In the genomic region with DNA sequence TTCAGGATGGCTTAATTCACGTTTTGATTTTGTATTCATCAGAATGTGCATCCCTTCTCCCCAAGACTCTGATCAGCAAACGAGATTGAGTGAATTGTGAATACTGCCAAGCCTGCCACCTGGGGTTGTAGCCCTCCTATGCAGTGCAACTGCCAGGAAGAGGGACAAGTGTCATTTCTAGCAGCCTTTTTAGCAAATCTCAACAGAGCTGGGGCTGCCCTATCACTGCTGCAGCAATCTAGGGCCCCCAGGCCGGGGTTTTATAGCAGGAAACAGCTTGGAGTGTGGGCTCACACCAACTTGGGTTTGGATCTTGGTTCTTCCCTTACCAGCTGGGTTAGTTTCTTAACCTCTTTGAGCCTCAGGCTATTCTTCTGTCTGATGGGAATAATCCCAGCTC, we compare ENCODE assay signal across 11 cellular contexts. TPM values are rescaled to one million over a fixed set of nuclear protein-coding genes. Genes with fewer than 3 reads are reported as not detected.
DNase-seq lines count a peak whose midpoint lies in the region; ATAC-seq, FAIRE-seq and TF ChIP-seq lines count a peak whose summit lies in the region.
"Had no signal": no experiment of that assay in that cellular context is flagged by ENCODE, and none has a peak within 500 bp of the region (broad histone marks: within the 10 kb centered on the region; RNA-seq: fewer than 3 reads in every experiment).

No MANE protein-coding gene starts in this region.

- DNase-seq in HepG2 (ENCODE audit: low spot score) (no peak), NCI-H524 treated with DMSO at 0.1 percent for 48 hours (lab: John Stamatoyannopoulos, UW) (no peak), hypothalamus (lab: John Stamatoyannopoulos, UW) (no peak)
- no peak for DNase-seq in central memory CD4-positive, alpha-beta T cell
- DNase-seq: CD4-positive, alpha-beta T cell; T-helper 9 cell had no signal

- H3K36me3 ChIP-seq in BLaER1: no peaks in the 10 kb centered on the region
- H3K36me3 ChIP-seq in HepG2 (replicated peaks in 1 of 2; ENCODE audit: control insufficient read depth in 1 of 2, insufficient read depth in 2 of 2, low read length in 2 of 2): no peaks in the 10 kb centered on the region
- H3K36me3 ChIP-seq: gastrocnemius medialis had no signal

- POLR2A ChIA-PET in HepG2 (lab: Yijun Ruan, JAX): no interaction called here

- intact Hi-C loops in HepG2 (cut with micrococcal nuclease; ENCODE audit: unreplicated experiment): no loop called here

- CTCF ChIA-PET in HepG2 (lab: Yijun Ruan, JAX; ENCODE audit: low intra/inter-chr PET ratio, low total read pairs): no interaction called here

- no peak for TF ChIP-seq CTCF in HepG2 (CRISPR knock-in tag; IDR thresholded peaks at IDR 0.05)

- H3K4me1 ChIP-seq in BLaER1 (peaks cover 76% of the 10 kb centered on the region), HepG2 (ENCODE audit: insufficient read depth, low read length) (peaks cover 17% of the 10 kb centered on the region)
- H3K4me1 ChIP-seq: gastrocnemius medialis had no signal

- H3K27me3 ChIP-seq in BLaER1: no peaks in the 10 kb centered on the region
- peaks cover 2% of the 10 kb centered on the region for H3K27me3 ChIP-seq in layer of hippocampus (ENCODE audit: control insufficient read depth, insufficient read depth, low read length)
- peaks cover 2 to 49% of the 10 kb centered on the region in 2 experiments for H3K27me3 ChIP-seq in HepG2 (ENCODE audit: control insufficient read depth in 1 of 2, insufficient read depth in 2 of 2, low read length in 2 of 2)

- no peak overlapping the region for H2AFZ ChIP-seq in HepG2 (ENCODE audit: low read length)

- in situ Hi-C loops in HepG2 (cut with HindIII; ENCODE audit: extremely low pct_ligation_motif_present, low pct_unique_long_range_greater_than_20kb): no loop called here

- ATAC-seq in GM21360 (IDR thresholded peaks at IDR 0.05; ENCODE audit: unreplicated experiment): peak; percentile 27
- peak; percentile 16 for ATAC-seq in HG03378 (IDR thresholded peaks at IDR 0.05; ENCODE audit: unreplicated experiment)
- no peak for ATAC-seq in HepG2
- ATAC-seq: gastrocnemius medialis had no signal

- H3K9ac ChIP-seq in BLaER1 (peak overlapping the region; percentile 72), HepG2 (ENCODE audit: insufficient read depth, low read depth, low read length) (no peak overlapping the region)

- no peaks in the 10 kb centered on the region for H3K79me2 ChIP-seq in HepG2 (ENCODE audit: insufficient read depth, low read length)

- TF ChIP-seq RAD21 in HepG2 (CRISPR knock-in tag; IDR thresholded peaks at IDR 0.05): no peak

- no peak for FAIRE-seq in HepG2 (lab: Jason Lieb, UNC)

- H3K27ac ChIP-seq in BLaER1 (peak overlapping the region; percentile 82), layer of hippocampus (ENCODE audit: low read depth, low read length) (peak overlapping the region; percentile 46), HepG2 (ENCODE audit: extremely low read length, insufficient read depth, low read length) (no peak overlapping the region)
- H3K27ac ChIP-seq: gastrocnemius medialis had no signal

- BruUV-seq in HepG2 (replicated peaks; lab: Mats Ljungman, UMichigan): no TSS peak

- no peak for TF ChIP-seq POLR2A in HepG2 (IDR thresholded peaks at IDR 0.05; ENCODE audit: insufficient read depth in 1 of 2, low read depth in 2 of 2, low read length in 2 of 2)

- H3K4me2 ChIP-seq in BLaER1: peak overlapping the region; percentile 86
- no peak overlapping the region for H3K4me2 ChIP-seq in HepG2 (ENCODE audit: low read depth, low read length)

- TF ChIP-seq EP300 in HepG2 (IDR thresholded peaks at IDR 0.05; ENCODE audit: low read depth in 2 of 2, low read length in 2 of 2): no peak
- TF ChIP-seq EP300 in HepG2 (CRISPR knock-in tag; IDR thresholded peaks at IDR 0.05; ENCODE audit: borderline replicate concordance): no peak

- WGBS in HepG2 (ENCODE audit: low lambda C conversion rate): 0% methylated on average over 2 of the region's 3 CpGs

- H3K9me3 ChIP-seq in BLaER1 (no peaks in the 10 kb centered on the region), HepG2 (ENCODE audit: low read length) (no peaks in the 10 kb centered on the region)
- H3K9me3 ChIP-seq: gastrocnemius medialis had no signal

- H4K20me1 ChIP-seq in BLaER1: no peaks in the 10 kb centered on the region
- H4K20me1 ChIP-seq in HepG2 (ENCODE audit: insufficient read depth, low read length): no peaks in the 10 kb centered on the region

- peak overlapping the region; percentile 42; the same call in 1 of the 2 replicates for H3K4me3 ChIP-seq in BLaER1
- H3K4me3 ChIP-seq in HepG2 (replicated peaks in 1 of 3; ENCODE audit: insufficient read depth in 1 of 3, low read depth in 2 of 3, low read length in 3 of 3): no peak overlapping the region
- H3K4me3 ChIP-seq: gastrocnemius medialis had no signal

TF ChIP-seq in HepG2, 621 proteins besides CTCF, POLR2A, EP300 and RAD21 (continues in another document):
- TF ChIP-seq ZNF382 (CRISPR knock-in tag; IDR thresholded peaks at IDR 0.05; ENCODE audit: borderline replicate concordance) (no peak), ZKSCAN1 (IDR thresholded peaks at IDR 0.05; ENCODE audit: low read length) (no peak), PRDM10 (CRISPR knock-in tag; IDR thresholded peaks at IDR 0.05; ENCODE audit: low read depth) (no peak)
- TF ChIP-seq, protein P1, sequence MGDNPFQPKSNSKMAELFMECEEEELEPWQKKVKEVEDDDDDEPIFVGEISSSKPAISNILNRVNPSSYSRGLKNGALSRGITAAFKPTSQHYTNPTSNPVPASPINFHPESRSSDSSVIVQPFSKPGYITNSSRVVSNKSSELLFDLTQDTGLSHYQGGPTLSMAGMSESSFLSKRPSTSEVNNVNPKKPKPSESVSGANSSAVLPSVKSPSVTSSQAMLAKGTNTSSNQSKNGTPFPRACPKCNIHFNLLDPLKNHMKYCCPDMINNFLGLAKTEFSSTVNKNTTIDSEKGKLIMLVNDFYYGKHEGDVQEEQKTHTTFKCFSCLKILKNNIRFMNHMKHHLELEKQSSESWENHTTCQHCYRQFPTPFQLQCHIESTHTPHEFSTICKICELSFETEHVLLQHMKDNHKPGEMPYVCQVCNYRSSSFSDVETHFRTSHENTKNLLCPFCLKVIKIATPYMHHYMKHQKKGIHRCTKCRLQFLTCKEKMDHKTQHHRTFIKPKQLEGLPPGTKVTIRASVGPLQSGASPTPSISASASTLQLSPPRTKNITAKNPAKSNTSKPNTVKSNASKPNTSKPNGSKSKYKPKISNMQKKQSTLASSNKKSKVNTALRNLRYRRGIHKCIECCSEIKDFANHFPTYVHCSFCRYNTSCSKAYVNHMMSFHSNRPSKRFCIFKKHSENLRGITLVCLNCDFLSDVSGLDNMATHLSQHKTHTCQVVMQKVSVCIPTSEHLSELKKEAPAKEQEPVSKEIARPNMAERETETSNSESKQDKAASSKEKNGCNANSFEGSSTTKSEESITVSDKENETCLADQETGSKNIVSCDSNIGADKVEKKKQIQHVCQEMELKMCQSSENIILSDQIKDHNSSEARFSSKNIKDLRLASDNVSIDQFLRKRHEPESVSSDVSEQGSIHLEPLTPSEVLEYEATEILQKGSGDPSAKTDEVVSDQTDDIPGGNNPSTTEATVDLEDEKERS (CRISPR knock-in tag; IDR thresholded peaks at IDR 0.05): no peak

RNA-seq across cellular contexts. Expression of gene CSF1R, which starts 4.0 kb away (rescaled TPM):
- not detected in 2 replicates for total RNA-seq in HepG2 (2016; rRNA removed; fragmentation: Illumina TruSeq; extraction: Trizol)
- total RNA-seq in HepG2 (2016; cell fraction: cytosol; rRNA removed; fragmentation: Illumina TruSeq; extraction: Trizol; ENCODE audit: low read depth): not detected in 2 replicates
- total RNA-seq in HepG2 (2016; cell fraction: insoluble cytoplasmic fraction; rRNA removed; fragmentation: Illumina TruSeq; extraction: Trizol): not detected in 2 replicates
- not detected in 2 replicates for total RNA-seq in HepG2 (2016; cell fraction: membrane; rRNA removed; fragmentation: Illumina TruSeq; extraction: Trizol)
- total RNA-seq in HepG2 (2016; cell fraction: nucleus; rRNA removed; fragmentation: Illumina TruSeq; extraction: Trizol): not detected in 2 replicates
- polyA plus RNA-seq in HepG2 (2011; rRNA removed): 0.01 TPM in 1 of 2 replicates, not detected in the other
- 0.01 TPM in 1 of 2 replicates, not detected in the other for polyA plus RNA-seq in HepG2 (2011; cell fraction: cytosol; rRNA removed)
- 0.03 TPM in 1 of 2 replicates, not detected in the other for polyA plus RNA-seq in HepG2 (2011; cell fraction: nucleus; rRNA removed)
- polyA plus RNA-seq in HepG2 (2012): 0.07 TPM in 1 of 2 replicates, not detected in the other
- not detected in 2 replicates for polyA plus RNA-seq in HepG2 (2016; cell fraction: cytosol; fragmentation: Illumina TruSeq; extraction: Trizol; ENCODE audit: low read depth)
- polyA plus RNA-seq in HepG2 (2016; cell fraction: insoluble cytoplasmic fraction; fragmentation: Illumina TruSeq; extraction: Trizol; ENCODE audit: low read depth): not detected in 2 replicates
- not detected in 2 replicates for polyA plus RNA-seq in HepG2 (2016; cell fraction: membrane; fragmentation: Illumina TruSeq; extraction: Trizol; ENCODE audit: low read depth)
- polyA plus RNA-seq in HepG2 (2016; cell fraction: nucleus; fragmentation: Illumina TruSeq; extraction: Trizol; ENCODE audit: insufficient read depth, low read depth): not detected in 2 replicates
- polyA minus RNA-seq in HepG2 (2011; rRNA and poly(A)+ RNA removed; ENCODE audit: low replicate concordance): 0.58 TPM in 1 of 2 replicates, not detected in the other
- not detected in 2 replicates for polyA minus RNA-seq in HepG2 (2011; cell fraction: cytosol; rRNA and poly(A)+ RNA removed)
- not detected in 2 replicates for polyA minus RNA-seq in HepG2 (2011; cell fraction: nucleus; rRNA and poly(A)+ RNA removed)
